ENCODE assay signal across 14 cellular contexts in genomic region chr5:133854554-133854953, GRCh38.
DNase-seq lines count a peak whose midpoint lies in the region; ATAC-seq and TF ChIP-seq lines count a peak whose summit lies in the region.
"Had no signal": no experiment of that assay in that cellular context is flagged by ENCODE, and none has a peak within 500 bp of the region (broad histone marks: within the 10 kb centered on the region; RNA-seq: fewer than 3 reads in every experiment).

No MANE protein-coding gene starts in this region.

- no peak overlapping the region for H3K18ac ChIP-seq in trophoblast cell (ENCODE audit: low read length)

- no peaks in the 10 kb centered on the region for H3K79me2 ChIP-seq in trophoblast cell (ENCODE audit: control insufficient read depth, insufficient read depth, low read length, poor library complexity)

- no peak overlapping the region for H4K8ac ChIP-seq in trophoblast cell (ENCODE audit: low read depth, low read length)

- no peak overlapping the region for H3K4me2 ChIP-seq in trophoblast cell (ENCODE audit: low read length)

- H3K9me3 ChIP-seq in trophoblast cell (ENCODE audit: insufficient read depth, low read depth, low read length) (peaks cover 22% of the 10 kb centered on the region), upper lobe of right lung (no peaks in the 10 kb centered on the region), mucosa of descending colon (no peaks in the 10 kb centered on the region)

- H2BK120ac ChIP-seq in trophoblast cell (ENCODE audit: insufficient read depth, low read length, poor library complexity) = no peak overlapping the region

- H3K79me1 ChIP-seq in trophoblast cell (ENCODE audit: low read length) = no peaks in the 10 kb centered on the region

- H3K36me3 ChIP-seq in trophoblast cell (ENCODE audit: control insufficient read depth in 1 of 2, insufficient read depth in 2 of 2, low read length in 2 of 2) (no peaks in the 10 kb centered on the region), upper lobe of right lung (no peaks in the 10 kb centered on the region), mucosa of descending colon (ENCODE audit: low read depth) (no peaks in the 10 kb centered on the region)

- TF ChIP-seq CTCF in coronary artery (IDR thresholded peaks at IDR 0.05) (no peak), upper lobe of right lung (IDR thresholded peaks at IDR 0.05) (no peak), mucosa of descending colon (IDR thresholded peaks at IDR 0.05) (no peak)

- no peak overlapping the region for H2AFZ ChIP-seq in trophoblast cell (ENCODE audit: insufficient read depth, low read length, poor library complexity)

- H2BK12ac ChIP-seq in trophoblast cell (ENCODE audit: low read length) = no peak overlapping the region

- H3K4me3 ChIP-seq in coronary artery = no peak overlapping the region
- no peak overlapping the region for H3K4me3 ChIP-seq in trophoblast cell (ENCODE audit: low read depth, low read length)
- H3K4me3 ChIP-seq in upper lobe of right lung = no peak overlapping the region
- H3K4me3 ChIP-seq in mucosa of descending colon = no peak overlapping the region

- no peak overlapping the region for H3K14ac ChIP-seq in trophoblast cell (ENCODE audit: low read length)

- H3K23ac ChIP-seq in trophoblast cell (ENCODE audit: low read length) = no peak overlapping the region

- peak overlapping the region; percentile 76 for H3K9ac ChIP-seq in trophoblast cell (ENCODE audit: low read length)

- no CpG with 5 or more reads among the region's 8 CpGs for WGBS in trophoblast cell (ENCODE audit: extremely low coverage, insufficient coverage, insufficient read length)

- H4K91ac ChIP-seq in trophoblast cell (ENCODE audit: low read depth, low read length) = no peak overlapping the region

- no peak overlapping the region for H4K12ac ChIP-seq in trophoblast cell (ENCODE audit: low read depth, low read length)

- H2AK5ac ChIP-seq in trophoblast cell (ENCODE audit: low read length) = no peak overlapping the region

- H2BK5ac ChIP-seq in trophoblast cell (ENCODE audit: low read depth, low read length, poor library complexity) = no peak overlapping the region

- ATAC-seq in Right ventricle myocardium superior (ENCODE audit: poor library complexity) = no peak
- no peak for ATAC-seq in upper lobe of right lung
- no peak for ATAC-seq in mucosa of descending colon
- ATAC-seq: CD8-positive, alpha-beta T cell; HCT116 had no signal

- no peaks in the 10 kb centered on the region for H3K27me3 ChIP-seq in trophoblast cell (ENCODE audit: insufficient read depth, low read length)
- H3K27me3 ChIP-seq in upper lobe of right lung = no peaks in the 10 kb centered on the region

- DNase-seq in cardiac septum (ENCODE audit: low spot score) (peak; percentile 39), Right ventricle myocardium superior (no peak), coronary artery (ENCODE audit: low spot score) (peak; percentile 26), trophoblast cell (no peak), upper lobe of right lung (peak; percentile 42), COLO668 (lab: John Stamatoyannopoulos, UW; ENCODE audit: unreplicated experiment) (no peak), mucosa of descending colon (no peak), cerebellar nuclear complex (lab: John Stamatoyannopoulos, UW) (no peak)
- DNase-seq: Caco-2; CD8-positive, alpha-beta T cell; DMS53; GF-D8 had no signal

- no peaks in the 10 kb centered on the region for H3K4me1 ChIP-seq in trophoblast cell (ENCODE audit: control insufficient read depth in 1 of 2, insufficient read depth in 2 of 2, low read length in 2 of 2)
- no peaks in the 10 kb centered on the region for H3K4me1 ChIP-seq in upper lobe of right lung
- no peaks in the 10 kb centered on the region for H3K4me1 ChIP-seq in mucosa of descending colon (ENCODE audit: low read depth)
- H3K4me1 ChIP-seq: Caco-2 had no signal

- intact Hi-C loops in cardiac septum (cut with DNase I) = no loop called here
- intact Hi-C loops in Right ventricle myocardium superior (cut with DNase I) = no loop called here
- intact Hi-C loops in upper lobe of right lung (cut with DNase I) = no loop called here
- intact Hi-C loops in mucosa of descending colon (cut with DNase I, micrococcal nuclease) = no loop called here

- H3K27ac ChIP-seq in coronary artery (no peak overlapping the region), trophoblast cell (ENCODE audit: low read depth, low read length) (no peak overlapping the region), upper lobe of right lung (no peak overlapping the region)
- H3K27ac ChIP-seq: HL-60 had no signal

- H3K4ac ChIP-seq in trophoblast cell (ENCODE audit: low read depth, low read length) = no peak overlapping the region

Comparison
In these comparisons a context has a peak if more than half of its experiments do, and no peak if none do; other contexts are left out.
1. DNase-seq: peak in cardiac septum (single experiment), coronary artery (single experiment) and upper lobe of right lung (single experiment); none in Right ventricle myocardium superior (single experiment), trophoblast cell (0 of 2), COLO668 (single experiment), mucosa of descending colon (0 of 3) and cerebellar nuclear complex (0 of 2).